4 cellular contexts compared by ENCODE assay signal in the genomic region with DNA sequence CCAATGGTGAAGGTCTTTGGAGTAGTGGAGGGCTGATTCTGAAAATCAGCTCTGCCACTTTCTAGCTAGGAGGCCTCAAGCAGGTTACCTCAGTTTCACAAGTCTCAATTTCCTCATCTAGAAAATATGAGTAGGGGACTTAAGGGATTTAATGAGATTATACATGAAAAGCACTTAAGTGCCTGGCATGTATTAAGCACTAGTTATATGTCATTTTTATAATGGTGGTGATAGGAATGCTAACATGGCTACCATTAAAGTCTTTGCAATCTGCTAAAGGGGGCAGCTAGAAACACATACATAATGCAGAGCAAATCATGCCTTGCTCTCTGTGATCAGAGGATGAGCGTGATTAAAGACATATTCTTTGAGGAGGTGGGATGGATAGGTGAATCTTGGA.
"Had no signal": no experiment of that assay in that cellular context is flagged by ENCODE, and none has a peak within 500 bp of the region (broad histone marks: within the 10 kb centered on the region; RNA-seq: fewer than 3 reads in every experiment).

No MANE protein-coding gene starts in this region.

- DNase-seq: IMR-90, KBM-7 had no signal

- H3K4me3 ChIP-seq: K562 had no signal

- H3K27ac ChIP-seq: HL-60 had no signal
